17 cellular contexts compared by ENCODE assay signal in the genomic region with DNA sequence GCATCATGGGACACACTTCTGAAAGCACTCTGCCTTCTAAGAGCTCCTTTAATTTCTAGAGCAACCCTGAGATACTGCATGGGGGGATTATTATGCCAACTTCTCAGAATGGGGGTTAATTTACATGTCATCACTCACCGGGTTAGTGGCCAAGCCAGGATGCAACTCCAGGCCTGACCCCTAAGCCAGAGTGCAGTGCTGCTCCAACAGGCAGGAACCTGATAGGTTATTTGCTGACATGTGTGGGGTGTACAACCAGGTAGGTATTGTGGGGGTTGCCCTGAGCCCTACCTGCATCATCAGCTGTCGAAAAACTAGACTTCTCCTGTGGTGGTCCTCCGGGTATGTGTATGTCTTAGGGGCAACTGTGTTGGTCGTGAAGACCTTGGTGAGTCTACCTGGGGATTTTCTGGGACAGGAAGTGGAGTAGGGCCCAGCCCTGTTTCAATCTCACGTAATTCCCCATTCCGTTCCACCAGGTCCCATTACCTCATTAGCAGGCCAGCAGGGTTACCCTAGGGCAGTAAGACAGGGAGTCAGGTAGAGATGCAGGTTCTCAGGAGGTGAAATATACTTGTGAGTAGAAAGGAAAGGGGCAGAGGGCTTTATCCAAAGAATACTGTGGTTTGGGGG.
"Had no signal": no experiment of that assay in that cellular context is flagged by ENCODE, and none has a peak within 500 bp of the region (broad histone marks: within the 10 kb centered on the region; RNA-seq: fewer than 3 reads in every experiment).

No MANE protein-coding gene starts in this region.

- DNase-seq: activated CD4-positive, alpha-beta T cell treated with anti-CD3 and anti-CD28 coated beads for 36 hours; activated effector memory CD4-positive, alpha-beta T cell treated with Interleukin-2 at 50 U/mL for 16 hours; activated naive CD8-positive, alpha-beta T cell treated with anti-CD3 and anti-CD28 coated beads, Interleukin-2, amount 10 ng/mL, durations not matched to agents 7 days and 5 days; anterior cingulate cortex; brain microvascular endothelial cell; cerebellar nuclear complex; effector CD8-positive, alpha-beta T cell; foreskin keratinocyte; heart left ventricle; ovary; stimulated activated CD4-positive, alpha-beta T cell treated with anti-CD3 and anti-CD28 coated beads, Interleukin-2, amount 100 ng/mL, for 48 hours; stimulated activated naive CD4-positive, alpha-beta T cell treated with Interleukin-2 at 50 U/mL for 16 hours; T-helper 2 cell; upper lobe of left lung had no signal

- FAIRE-seq: endothelial cell of umbilical vein had no signal

- H3K4me3 ChIP-seq: heart left ventricle, lung, neural progenitor cell, ovary, upper lobe of left lung had no signal

- H3K4me1 ChIP-seq: foreskin keratinocyte, neural progenitor cell, upper lobe of left lung had no signal

- H3K4me2 ChIP-seq: neural progenitor cell had no signal

- H3K9me3 ChIP-seq: heart left ventricle, ovary, upper lobe of left lung had no signal

- H3K27ac ChIP-seq: brain microvascular endothelial cell, foreskin keratinocyte, heart left ventricle, neural progenitor cell, ovary, upper lobe of left lung had no signal

- H3K27me3 ChIP-seq: brain microvascular endothelial cell, foreskin keratinocyte, heart left ventricle, neural progenitor cell, ovary, upper lobe of left lung had no signal

- H2AFZ ChIP-seq: neural progenitor cell had no signal

- H3K36me3 ChIP-seq: neural progenitor cell, ovary had no signal

- ATAC-seq: activated CD4-positive, alpha-beta T cell treated with anti-CD3 and anti-CD28 coated beads for 36 hours; foreskin keratinocyte; heart left ventricle had no signal

- H3K9ac ChIP-seq: neural progenitor cell had no signal
